Comparison of ENCODE assay signal across 10 cellular contexts in genomic region chr10:63173468-63174227, GRCh38. TPM values are rescaled to one million over a fixed set of nuclear protein-coding genes. Genes with fewer than 3 reads are reported as not detected.
DNase-seq lines count a peak whose midpoint lies in the region; ATAC-seq and TF ChIP-seq lines count a peak whose summit lies in the region.
"Had no signal": no experiment of that assay in that cellular context is flagged by ENCODE, and none has a peak within 500 bp of the region (broad histone marks: within the 10 kb centered on the region; RNA-seq: fewer than 3 reads in every experiment).

No MANE protein-coding gene starts in this region.

- TF ChIP-seq CTCF in breast epithelium (IDR thresholded peaks at IDR 0.05): no peak

- H3K4me1 ChIP-seq in CD4-positive, CD25-positive, alpha-beta regulatory T cell (ENCODE audit: control insufficient read depth, insufficient read depth, low read length, poor library complexity, severe bottlenecking): no peaks in the 10 kb centered on the region
- no peaks in the 10 kb centered on the region for H3K4me1 ChIP-seq in breast epithelium
- H3K4me1 ChIP-seq: foreskin keratinocyte had no signal

- no peaks in the 10 kb centered on the region for H3K9me3 Mint-ChIP-seq in CD4-positive, CD25-positive, alpha-beta regulatory T cell
- H3K9me3 Mint-ChIP-seq in T-helper 2 cell treated with Interferon-gamma antibody and Interleukin-4, amounts not matched to agents 5 μg/mL and 100 μg/mL, for 36 hours: no peaks in the 10 kb centered on the region

- intact Hi-C loops in breast epithelium (cut with DNase I; ENCODE audit: low total_unique reads): no loop called here

- H3K36me3 Mint-ChIP-seq in CD4-positive, CD25-positive, alpha-beta regulatory T cell: peaks cover 65% of the 10 kb centered on the region
- peaks cover 53% of the 10 kb centered on the region for H3K36me3 Mint-ChIP-seq in T-helper 2 cell treated with Interferon-gamma antibody and Interleukin-4, amounts not matched to agents 5 μg/mL and 100 μg/mL, for 36 hours (ENCODE audit: low read depth)

- peak overlapping the region in 1 of 4 donors; percentile 13 for H3K4me3 Mint-ChIP-seq in CD4-positive, CD25-positive, alpha-beta regulatory T cell
- H3K4me3 Mint-ChIP-seq in T-helper 2 cell treated with Interferon-gamma antibody and Interleukin-4, amounts not matched to agents 5 μg/mL and 100 μg/mL, for 36 hours: peak overlapping the region; percentile 73

- ATAC-seq in CD4-positive, CD25-positive, alpha-beta regulatory T cell (ENCODE audit: low read depth in 2 of 2): peak; percentile 86 to 96
- peak; percentile 98 for ATAC-seq in GM19043 (IDR thresholded peaks at IDR 0.05; ENCODE audit: low read depth, unreplicated experiment)
- peak; percentile 100 for ATAC-seq in HG02981 (IDR thresholded peaks at IDR 0.05; ENCODE audit: unreplicated experiment)
- ATAC-seq: foreskin keratinocyte had no signal

- H3K4me3 ChIP-seq in CD4-positive, CD25-positive, alpha-beta regulatory T cell (ENCODE audit: low read depth, low read length): no peak overlapping the region
- no peak overlapping the region for H3K4me3 ChIP-seq in breast epithelium

- no peaks in the 10 kb centered on the region for H3K27me3 ChIP-seq in CD4-positive, CD25-positive, alpha-beta regulatory T cell (ENCODE audit: control insufficient read depth, insufficient read depth, low read length)
- no peaks in the 10 kb centered on the region for H3K27me3 ChIP-seq in breast epithelium
- H3K27me3 ChIP-seq: foreskin keratinocyte had no signal

- peaks cover 75% of the 10 kb centered on the region for H3K36me3 ChIP-seq in CD4-positive, CD25-positive, alpha-beta regulatory T cell (ENCODE audit: control insufficient read depth, insufficient read depth, low read length)
- H3K36me3 ChIP-seq in breast epithelium: peaks cover 11% of the 10 kb centered on the region

- peak overlapping the region; percentile 24 for H3K27ac ChIP-seq in CD4-positive, CD25-positive, alpha-beta regulatory T cell (ENCODE audit: insufficient read depth, low read length, poor library complexity, severe bottlenecking)
- H3K27ac ChIP-seq in breast epithelium: no peak overlapping the region
- H3K27ac ChIP-seq: foreskin keratinocyte had no signal

- H3K27me3 Mint-ChIP-seq in CD4-positive, CD25-positive, alpha-beta regulatory T cell: no peaks in the 10 kb centered on the region
- H3K27me3 Mint-ChIP-seq in T-helper 2 cell treated with Interferon-gamma antibody and Interleukin-4, amounts not matched to agents 5 μg/mL and 100 μg/mL, for 36 hours (ENCODE audit: low read depth): no peaks in the 10 kb centered on the region

- H3K27ac Mint-ChIP-seq in CD4-positive, CD25-positive, alpha-beta regulatory T cell: peak overlapping the region; percentile 11 to 91 (median 50)
- H3K27ac Mint-ChIP-seq in T-helper 2 cell treated with Interferon-gamma antibody and Interleukin-4, amounts not matched to agents 5 μg/mL and 100 μg/mL, for 36 hours: peak overlapping the region; percentile 82

- peaks cover 17 to 36% (median 23%) of the 10 kb centered on the region in 4 donors for H3K4me1 Mint-ChIP-seq in CD4-positive, CD25-positive, alpha-beta regulatory T cell
- peaks cover 55% of the 10 kb centered on the region for H3K4me1 Mint-ChIP-seq in T-helper 2 cell treated with Interferon-gamma antibody and Interleukin-4, amounts not matched to agents 5 μg/mL and 100 μg/mL, for 36 hours (ENCODE audit: low read depth)

- DNase-seq in CD4-positive, CD25-positive, alpha-beta regulatory T cell: peak in 2 of 3 donors; percentile 23 to 71
- DNase-seq in T-helper 2 cell treated with Interferon-gamma antibody and Interleukin-4, amounts not matched to agents 5 μg/mL and 100 μg/mL, for 36 hours (ENCODE audit: low spot score): no peak
- DNase-seq in breast epithelium (ENCODE audit: low spot score in 2 of 2) (no peak), NCI-H774 (lab: John Stamatoyannopoulos, UW) (no peak), cerebellar cortex (ENCODE audit: low spot score) (no peak)
- no peak for DNase-seq in NK-92 treated with Interleukin-12 subunit alpha and Interleukin-12 subunit beta, amount 100 ng/mL, for 24 hours (lab: John Stamatoyannopoulos, UW)
- DNase-seq: foreskin keratinocyte, NCI-H1092 had no signal

- TF ChIP-seq POLR2A in breast epithelium (IDR thresholded peaks at IDR 0.05): no peak

- no peaks in the 10 kb centered on the region for H3K9me3 ChIP-seq in CD4-positive, CD25-positive, alpha-beta regulatory T cell (ENCODE audit: control insufficient read depth in 2 of 2, low read length in 2 of 2)
- no peaks in the 10 kb centered on the region for H3K9me3 ChIP-seq in breast epithelium

RNA-seq across cellular contexts. Expression of gene NRBF2, which starts 40.5 kb away (rescaled TPM):
- 24.4 TPM for total RNA-seq in CD4-positive, CD25-positive, alpha-beta regulatory T cell
- polyA plus RNA-seq in CD4-positive, CD25-positive, alpha-beta regulatory T cell: 10 to 100 TPM; 26.7 to 38.8 (median 29.3) TPM
- 10 to 100 TPM; 14.7 to 28.5 (median 17.0) TPM for total RNA-seq in breast epithelium

Comparison
In these comparisons a context has a peak if more than half of its experiments do, and no peak if none do; other contexts are left out.
1. DNase-seq: peak in CD4-positive, CD25-positive, alpha-beta regulatory T cell (2 of 3); none in T-helper 2 cell treated with Interferon-gamma antibody and Interleukin-4, amounts not matched to agents 5 μg/mL and 100 μg/mL, for 36 hours (single experiment), breast epithelium (0 of 2), NCI-H774 (single experiment), NK-92 treated with Interleukin-12 subunit alpha and Interleukin-12 subunit beta, amount 100 ng/mL, for 24 hours (single experiment) and cerebellar cortex (single experiment).
2. Peak in every context shown above with its lines, with median percentiles within 50 percentile points of each other: ATAC-seq.